ENCODE assay signal across 7 cellular contexts in the genomic region with DNA sequence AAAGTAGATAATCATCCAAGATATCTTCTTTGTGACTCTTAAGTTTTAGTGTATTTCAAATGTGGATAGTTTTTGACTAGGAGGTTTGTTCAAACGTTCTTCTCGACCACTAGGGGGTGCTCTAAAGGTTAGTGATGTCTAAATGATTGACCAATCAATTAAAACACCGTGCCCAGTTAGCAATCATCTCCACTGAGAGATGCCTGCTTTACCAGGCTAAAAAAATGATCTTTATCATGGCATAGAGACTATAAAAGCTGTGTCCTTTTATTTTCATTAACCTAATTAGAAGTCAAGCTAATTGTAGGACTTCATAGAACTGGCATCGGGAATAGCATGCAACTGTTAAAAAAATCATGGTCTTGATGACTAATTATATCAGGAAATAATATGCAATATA.
DNase-seq lines count a peak whose midpoint lies in the region; ATAC-seq and TF ChIP-seq lines count a peak whose summit lies in the region.

No MANE protein-coding gene starts in this region.

- no peaks in the 10 kb centered on the region for H3K36me3 ChIP-seq in Panc1 (ENCODE audit: control insufficient read depth, insufficient read depth, low read length)

- peak overlapping the region in 9 of 10 donors; percentile 93 to 100 (median 99) for H3K27ac Mint-ChIP-seq in naive thymus-derived CD8-positive, alpha-beta T cell

- CTCF ChIA-PET in Panc1 (lab: Charles Lee): no interaction called here

- no peaks in the 10 kb centered on the region for H3K4me1 ChIP-seq in Panc1 (ENCODE audit: control insufficient read depth, insufficient read depth, low read length)

- no peak overlapping the region for H3K4me3 ChIP-seq in Panc1 (ENCODE audit: low read depth in 2 of 2, low read length in 2 of 2)
- H3K4me3 ChIP-seq in coronary artery: no peak overlapping the region

- TF ChIP-seq CTCF in Panc1 (IDR thresholded peaks at IDR 0.05) (peak; percentile 56; the same call in 1 of the 2 replicates), coronary artery (IDR thresholded peaks at IDR 0.05) (peak; percentile 54)

- no peaks in the 10 kb centered on the region for H3K27me3 Mint-ChIP-seq in naive thymus-derived CD8-positive, alpha-beta T cell

- H3K27me3 ChIP-seq in Panc1 (ENCODE audit: control insufficient read depth, insufficient read depth, low read length): no peaks in the 10 kb centered on the region

- POLR2A ChIA-PET in Panc1 (lab: Charles Lee): no interaction called here
- POLR2A ChIA-PET in naive thymus-derived CD8-positive, alpha-beta T cell (lab: Charles Lee): interaction anchor here (1.1 to 3.4 kb wide), 11 partner anchors 14 to 287 kb away, joined by 3 to 13 read pairs (median 4); partner anchors contain the start of genes HIF1A and SNAPC1

- ATAC-seq in Panc1: no peak
- ATAC-seq in naive thymus-derived CD8-positive, alpha-beta T cell: no peak
- ATAC-seq in HG03039 (IDR thresholded peaks at IDR 0.05; ENCODE audit: unreplicated experiment): no peak

- H3K4me3 Mint-ChIP-seq in naive thymus-derived CD8-positive, alpha-beta T cell: peak overlapping the region in 9 of 10 donors; percentile 25 to 81 (median 61)

- BruUV-seq in Panc1 (replicated peaks; lab: Mats Ljungman, UMichigan): no TSS peak

- H3K9me3 Mint-ChIP-seq in naive thymus-derived CD8-positive, alpha-beta T cell: peaks cover 0 to 9% (median 0%) of the 10 kb centered on the region in 9 donors

- H3K36me3 Mint-ChIP-seq in naive thymus-derived CD8-positive, alpha-beta T cell: peaks cover 3 to 28% (median 14%) of the 10 kb centered on the region in 3 donors

- H3K4me1 Mint-ChIP-seq in naive thymus-derived CD8-positive, alpha-beta T cell: peaks cover 53 to 96% (median 93%) of the 10 kb centered on the region in 4 donors

- no peaks in the 10 kb centered on the region for H3K9me3 ChIP-seq in Panc1 (ENCODE audit: control insufficient read depth, insufficient read depth, low read depth, low read length)

- in situ Hi-C loops in Panc1 (cut with HindIII; ENCODE audit: low pct_unique_long_range_greater_than_20kb, low sequenced_read_pairs): no loop called here

- H3K27ac ChIP-seq in Panc1 (ENCODE audit: low read length) (no peak overlapping the region), coronary artery (peak overlapping the region; percentile 10 to 89)

- DNase-seq in Daoy (ENCODE audit: low read depth) (peak; percentile 69), KG1 (lab: John Stamatoyannopoulos, UW) (peak; percentile 39), Panc1 (ENCODE audit: low read depth, low spot score) (no peak), coronary artery (ENCODE audit: low spot score) (no peak)
- peak in 2 of 10 donors; percentile 37 to 45 for DNase-seq in naive thymus-derived CD8-positive, alpha-beta T cell
- DNase-seq in stimulated activated CD4-positive, alpha-beta T cell treated with anti-CD3 and anti-CD28 coated beads, Interleukin-4, amount 100 ng/mL, for 24 hours: no peak

- intact Hi-C loops in Panc1 (cut with micrococcal nuclease; ENCODE audit: unreplicated experiment): loop anchor here (10.0 kb wide), 1 partner anchor 239 kb away; no protein-coding TSS in a partner anchor

Comparison
In these comparisons a context has a peak if more than half of its experiments do, and no peak if none do; other contexts are left out.
1. DNase-seq: peak in Daoy (single experiment) and KG1 (single experiment); none in Panc1 (single experiment), coronary artery (single experiment) and stimulated activated CD4-positive, alpha-beta T cell treated with anti-CD3 and anti-CD28 coated beads, Interleukin-4, amount 100 ng/mL, for 24 hours (single experiment).